8 cellular contexts compared by ENCODE assay signal in the genomic region with DNA sequence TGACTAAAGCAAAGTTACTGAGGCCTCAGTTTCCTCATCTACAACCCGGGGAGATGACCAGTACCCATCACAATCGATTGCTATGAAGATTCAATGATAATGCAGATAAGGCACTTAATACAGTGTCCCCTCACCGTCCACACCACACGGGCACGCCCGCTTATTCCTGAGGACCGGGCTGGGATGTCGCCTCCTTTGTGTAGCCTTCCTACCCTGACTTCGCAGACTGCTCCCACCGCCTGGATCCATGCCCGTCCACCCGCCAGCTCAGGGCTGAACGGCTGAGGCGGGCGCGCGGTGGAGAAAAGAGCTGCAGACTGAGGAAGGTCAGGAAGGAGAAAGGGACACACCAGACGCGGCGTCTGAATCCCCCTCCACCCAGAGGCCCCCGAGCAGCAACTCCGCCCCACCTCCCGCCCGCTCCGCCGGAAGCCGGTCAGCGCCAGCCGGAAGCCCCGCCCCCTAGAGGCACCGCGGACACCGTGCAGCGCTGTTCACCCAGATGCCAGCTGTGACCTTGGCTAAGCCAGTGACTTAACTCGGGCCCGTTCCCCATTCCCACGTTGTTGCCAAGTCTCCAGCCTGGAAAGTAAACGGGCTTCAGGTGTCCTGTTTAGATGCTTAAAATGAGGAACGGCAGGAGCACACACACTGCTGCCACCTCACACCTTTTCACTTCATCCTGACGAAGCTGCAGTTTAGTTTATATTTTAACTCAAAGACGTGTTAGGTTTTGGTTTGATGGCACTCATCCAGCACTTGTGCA.
DNase-seq lines count a peak whose midpoint lies in the region; ATAC-seq lines count a peak whose summit lies in the region.

KRABD2 (minus strand) TSS at position 403 of the 766 bp plus-strand sequence.

- DNase-seq in NCI-H1436 (lab: John Stamatoyannopoulos, UW) (peak; percentile 87), NCI-H1436 treated with DMSO at 0.1 percent for 48 hours (lab: John Stamatoyannopoulos, UW) (no peak), NCI-H2227 treated with DMSO at 0.1 percent for 48 hours (lab: John Stamatoyannopoulos, UW) (peak; percentile 64), islet precursor cell (peak; percentile 98)
- peak; percentile 80 for DNase-seq in activated CD4-positive, CD25-positive, alpha-beta regulatory T cell treated with anti-CD3 and anti-CD28 coated beads, Interleukin-2, amount 50 U/mL, for 16 hours (ENCODE audit: low read depth, low spot score)
- peak; percentile 80 for DNase-seq in central memory CD4-positive, alpha-beta T cell
- DNase-seq in stimulated activated CD4-positive, alpha-beta T cell treated with anti-CD3 and anti-CD28 coated beads, Interleukin-12 subunit alpha, Interleukin-12 subunit beta, amount 100 ng/mL, for 24 hours (ENCODE audit: low read depth in 2 of 2): peak; percentile 81 to 89

- ATAC-seq in HG03045 (IDR thresholded peaks at IDR 0.05; ENCODE audit: unreplicated experiment): peak; percentile 79
